ENCODE assay signal across 1 cellular context in the genomic region with DNA sequence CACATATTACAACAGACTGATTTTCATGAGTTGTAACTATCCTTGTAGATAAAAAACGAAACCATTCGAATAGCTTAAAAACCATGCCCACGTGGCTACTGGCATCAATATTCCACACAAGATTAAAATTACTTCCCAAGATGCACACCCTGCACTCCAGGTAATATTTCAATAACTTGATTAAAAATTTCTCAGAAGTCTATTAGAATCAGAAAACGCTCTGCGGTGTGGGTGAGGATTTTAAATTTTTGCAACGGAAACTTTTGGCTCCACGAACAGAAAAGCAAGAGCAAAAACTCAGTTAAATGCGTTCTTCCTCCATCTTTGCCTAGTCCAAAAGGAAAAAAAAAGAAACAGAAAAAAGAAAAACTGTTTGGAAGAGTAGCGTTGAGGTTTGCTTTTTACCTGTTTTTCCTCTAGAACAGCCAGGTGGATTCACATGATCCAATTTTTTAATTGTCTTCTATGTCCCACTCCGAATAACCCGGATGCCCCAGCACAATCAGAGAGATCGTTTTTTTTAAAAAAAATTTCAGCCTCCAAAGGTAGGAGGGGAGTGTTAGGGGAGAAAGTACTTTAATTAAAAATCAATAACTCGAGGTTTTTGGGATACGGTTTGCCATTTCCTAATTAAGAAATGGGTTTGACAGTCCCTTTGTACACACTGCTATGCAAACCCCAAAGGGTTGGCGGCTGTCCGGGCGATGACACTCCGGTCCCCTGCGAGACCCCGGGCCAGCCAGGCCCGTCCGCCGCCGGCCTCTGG.
TF ChIP-seq lines count a peak whose summit lies in the region.

No MANE protein-coding gene starts in this region.

TF ChIP-seq in HCT116, 20 proteins besides CTCF, POLR2A, EP300 and RAD21 (continued from another document):
- TF ChIP-seq EZH2phosphoT487 (IDR thresholded peaks at IDR 0.05; ENCODE audit: borderline replicate concordance) (no peak), EGR1 (IDR thresholded peaks at IDR 0.05; ENCODE audit: low read depth) (no peak)
- TF ChIP-seq, protein P1, sequence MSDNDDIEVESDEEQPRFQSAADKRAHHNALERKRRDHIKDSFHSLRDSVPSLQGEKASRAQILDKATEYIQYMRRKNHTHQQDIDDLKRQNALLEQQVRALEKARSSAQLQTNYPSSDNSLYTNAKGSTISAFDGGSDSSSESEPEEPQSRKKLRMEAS (IDR thresholded peaks at IDR 0.05) = 0 out of 2 replicates have a peak, but pooled peaks have one; percentile 8
